ENCODE assay signal across 26 cellular contexts in genomic region chr10:77485847-77486246, GRCh38.
DNase-seq lines count a peak whose midpoint lies in the region; ATAC-seq and TF ChIP-seq lines count a peak whose summit lies in the region.
"Had no signal": no experiment of that assay in that cellular context is flagged by ENCODE, and none has a peak within 500 bp of the region (broad histone marks: within the 10 kb centered on the region; RNA-seq: fewer than 3 reads in every experiment).

No MANE protein-coding gene starts in this region.

- H2AK5ac ChIP-seq in trophoblast cell (ENCODE audit: low read length), result no peak overlapping the region

- no peak overlapping the region for H2BK5ac ChIP-seq in trophoblast cell (ENCODE audit: low read depth, low read length, poor library complexity)

- no CpG with 5 or more reads among the region's 2 CpGs for WGBS in trophoblast cell (ENCODE audit: extremely low coverage, insufficient coverage, insufficient read length)
- WGBS in hepatocyte (ENCODE audit: low lambda C conversion rate, missing lambda C conversion rate), result 48% methylated on average over 2 of the region's 2 CpGs

- no peak for ATAC-seq in Right ventricle myocardium superior (ENCODE audit: poor library complexity)
- ATAC-seq in left lobe of liver, result peak; percentile 76
- ATAC-seq in GM18867 (IDR thresholded peaks at IDR 0.05; ENCODE audit: unreplicated experiment), result no peak
- ATAC-seq: K562 had no signal

- H3K4ac ChIP-seq in trophoblast cell (ENCODE audit: low read depth, low read length), result no peak overlapping the region

- H2BK120ac ChIP-seq in trophoblast cell (ENCODE audit: insufficient read depth, low read length, poor library complexity), result no peak overlapping the region

- no peak overlapping the region for H3K14ac ChIP-seq in trophoblast cell (ENCODE audit: low read length)

- peaks cover 0 to 3% of the 10 kb centered on the region in 2 experiments for H3K36me3 ChIP-seq in trophoblast cell (ENCODE audit: control insufficient read depth in 1 of 2, insufficient read depth in 2 of 2, low read length in 2 of 2)
- H3K36me3 ChIP-seq in hepatocyte (replicated peaks; ENCODE audit: insufficient read depth, low read depth), result no peaks in the 10 kb centered on the region

- H3K9me2 ChIP-seq in hepatocyte (replicated peaks; ENCODE audit: insufficient read depth), result no peaks in the 10 kb centered on the region

- intact Hi-C loops in cardiac septum (cut with DNase I) (no loop called here), Right ventricle myocardium superior (cut with DNase I) (no loop called here)

- H3K27ac ChIP-seq in trophoblast cell (ENCODE audit: low read depth, low read length) (no peak overlapping the region), hepatocyte (no peak overlapping the region)
- H3K27ac ChIP-seq: GM23248, RWPE1 had no signal

- TF ChIP-seq CTCF in LNCaP clone FGC (IDR thresholded peaks at IDR 0.05; ENCODE audit: control insufficient read depth, extremely low read depth, insufficient read depth), result 0 out of 2 replicates have a peak, but pooled peaks have one; percentile 13
- TF ChIP-seq CTCF in hepatocyte (IDR thresholded peaks at IDR 0.05; ENCODE audit: poor library complexity), result no peak

- DNase-seq in cardiac septum (ENCODE audit: low spot score), result peak; percentile 26
- DNase-seq in Right ventricle myocardium superior, result no peak
- peak; percentile 79 for DNase-seq in LNCaP clone FGC (ENCODE audit: low read depth)
- peak; percentile 83 for DNase-seq in left lobe of liver (ENCODE audit: low spot score)
- DNase-seq in trophoblast cell, result peak; percentile 79 to 89
- DNase-seq in stimulated activated CD4-positive, alpha-beta T cell treated with anti-CD3 and anti-CD28 coated beads, Interleukin-1b, Interleukin-23, amount 100 ng/mL, for 48 hours, result no peak
- DNase-seq in hepatocyte (ENCODE audit: low spot score), result no peak
- DNase-seq: AML-193; Calu3; CD8-positive, alpha-beta memory T cell; DMS153; DND-41; GM23248; H7; Kasumi-1; MV-4-11; NCI-H1105; NCI-H1436 treated with DMSO at 0.1 percent for 48 hours; NCI-H1930; NCI-H2107; NCI-H446 treated with DMSO at 0.1 percent for 48 hours; NCI-H526; SHP77 treated with DMSO at 0.1 percent for 48 hours had no signal

- H3K4me1 ChIP-seq in trophoblast cell (ENCODE audit: control insufficient read depth in 1 of 2, insufficient read depth in 2 of 2, low read length in 2 of 2), result peaks cover 7 to 8% of the 10 kb centered on the region in 2 experiments
- peaks cover under 1% of the 10 kb centered on the region for H3K4me1 ChIP-seq in hepatocyte (ENCODE audit: insufficient read depth)

- no peak overlapping the region for H3K23ac ChIP-seq in trophoblast cell (ENCODE audit: low read length)

- H3K9ac ChIP-seq in trophoblast cell (ENCODE audit: low read length), result no peak overlapping the region
- H3K9ac ChIP-seq: GM23248 had no signal

- H3K79me2 ChIP-seq in trophoblast cell (ENCODE audit: control insufficient read depth, insufficient read depth, low read length, poor library complexity) (no peaks in the 10 kb centered on the region), hepatocyte (no peaks in the 10 kb centered on the region)

- H3K4me3 ChIP-seq in LNCaP clone FGC (ENCODE audit: low read depth, low read length) (no peak overlapping the region), trophoblast cell (ENCODE audit: low read depth, low read length) (no peak overlapping the region), hepatocyte (no peak overlapping the region)
- H3K4me3 ChIP-seq: GM23248, K562 had no signal

- H2BK12ac ChIP-seq in trophoblast cell (ENCODE audit: low read length), result no peak overlapping the region

- H4K20me1 ChIP-seq in hepatocyte (ENCODE audit: insufficient read depth, poor library complexity, severe bottlenecking), result no peaks in the 10 kb centered on the region

- H3K9me3 ChIP-seq in trophoblast cell (ENCODE audit: insufficient read depth, low read depth, low read length) (no peaks in the 10 kb centered on the region), hepatocyte (ENCODE audit: low read depth) (no peaks in the 10 kb centered on the region)

- H3K18ac ChIP-seq in trophoblast cell (ENCODE audit: low read length), result peak overlapping the region; percentile 5

- H2AFZ ChIP-seq in trophoblast cell (ENCODE audit: insufficient read depth, low read length, poor library complexity) (no peak overlapping the region), hepatocyte (no peak overlapping the region)
- H2AFZ ChIP-seq: GM23248 had no signal

- H3K27me3 ChIP-seq in trophoblast cell (ENCODE audit: insufficient read depth, low read length) (no peaks in the 10 kb centered on the region), hepatocyte (no peaks in the 10 kb centered on the region)

- peak overlapping the region; percentile 13 for H4K8ac ChIP-seq in trophoblast cell (ENCODE audit: low read depth, low read length)

- H3K4me2 ChIP-seq in trophoblast cell (ENCODE audit: low read length), result no peak overlapping the region
- H3K4me2 ChIP-seq in hepatocyte, result no peak overlapping the region

- no peak overlapping the region for H4K12ac ChIP-seq in trophoblast cell (ENCODE audit: low read depth, low read length)

- H4K91ac ChIP-seq in trophoblast cell (ENCODE audit: low read depth, low read length), result no peak overlapping the region

- H3K79me1 ChIP-seq in trophoblast cell (ENCODE audit: low read length), result peaks cover 6% of the 10 kb centered on the region

Comparison
In these comparisons a context has a peak if more than half of its experiments do, and no peak if none do; other contexts are left out.
1. DNase-seq: peak in cardiac septum (single experiment), LNCaP clone FGC (single experiment), left lobe of liver (single experiment) and trophoblast cell (2 of 2); none in Right ventricle myocardium superior (single experiment), stimulated activated CD4-positive, alpha-beta T cell treated with anti-CD3 and anti-CD28 coated beads, Interleukin-1b, Interleukin-23, amount 100 ng/mL, for 48 hours (single experiment) and hepatocyte (single experiment).